In genomic region chr17:63932008-63932561, GRCh38 we compare ENCODE assay signal across 2 cellular contexts.
TF ChIP-seq lines count a peak whose summit lies in the region.

CD79B (minus strand) TSS chr17:63932331; CDS start chr17:63932261, 70 bp downstream.

TF ChIP-seq in GM23338, 12 proteins besides CTCF, POLR2A, EP300 and RAD21:
- no peak for TF ChIP-seq ZNF114 (CRISPR knock-in tag; IDR thresholded peaks at IDR 0.05)
- TF ChIP-seq CREB1 (CRISPR knock-in tag; IDR thresholded peaks at IDR 0.05; ENCODE audit: low read depth), result no peak
- TF ChIP-seq EZH2phosphoT487 (IDR thresholded peaks at IDR 0.05; ENCODE audit: unreplicated experiment), result no peak
- no peak for TF ChIP-seq NANOG (IDR thresholded peaks at IDR 0.05; ENCODE audit: borderline replicate concordance)
- TF ChIP-seq JUNB (IDR thresholded peaks at IDR 0.05; ENCODE audit: unreplicated experiment), result no peak
- no peak for TF ChIP-seq EZH2 (IDR thresholded peaks at IDR 0.05; ENCODE audit: low read depth, unreplicated experiment)
- no peak for TF ChIP-seq ZNF462 (CRISPR knock-in tag; IDR thresholded peaks at IDR 0.05)
- no peak for TF ChIP-seq ZNF331 (CRISPR knock-in tag; IDR thresholded peaks at IDR 0.05; ENCODE audit: low read depth)
- TF ChIP-seq REST (IDR thresholded peaks at IDR 0.05; ENCODE audit: unreplicated experiment), result no peak
- no peak for TF ChIP-seq STAT1 (IDR thresholded peaks at IDR 0.05; ENCODE audit: unreplicated experiment)
- no peak for TF ChIP-seq ETS1 (IDR thresholded peaks at IDR 0.05)
- TF ChIP-seq POLR2AphosphoS5 (IDR thresholded peaks at IDR 0.05; ENCODE audit: low read depth), result no peak
TF ChIP-seq in GM23338: peak in this region for 0.

TF ChIP-seq in endothelial cell of umbilical vein, 7 proteins besides CTCF, POLR2A, EP300 and RAD21:
- TF ChIP-seq MAX (IDR thresholded peaks at IDR 0.05; ENCODE audit: insufficient read depth, insufficient read length) (no peak), POLR2AphosphoS5 (IDR thresholded peaks at IDR 0.05; ENCODE audit: insufficient read depth, low read depth, low read length) (no peak), JUN (IDR thresholded peaks at IDR 0.05; ENCODE audit: borderline replicate concordance, insufficient read depth, insufficient read length, low read depth) (no peak), FOS (IDR thresholded peaks at IDR 0.05; ENCODE audit: borderline replicate concordance, insufficient read depth, low read length) (no peak), GATA2 (IDR thresholded peaks at IDR 0.05; ENCODE audit: insufficient read depth, insufficient read length, low read depth, low read length) (no peak), MYC (IDR thresholded peaks at IDR 0.05; ENCODE audit: low read depth, low read length) (no peak), EZH2 (IDR thresholded peaks at IDR 0.05; ENCODE audit: borderline replicate concordance, low read depth, low read length, severe bottlenecking) (no peak)
